Comparison of ENCODE assay signal across 16 cellular contexts in the genomic region with DNA sequence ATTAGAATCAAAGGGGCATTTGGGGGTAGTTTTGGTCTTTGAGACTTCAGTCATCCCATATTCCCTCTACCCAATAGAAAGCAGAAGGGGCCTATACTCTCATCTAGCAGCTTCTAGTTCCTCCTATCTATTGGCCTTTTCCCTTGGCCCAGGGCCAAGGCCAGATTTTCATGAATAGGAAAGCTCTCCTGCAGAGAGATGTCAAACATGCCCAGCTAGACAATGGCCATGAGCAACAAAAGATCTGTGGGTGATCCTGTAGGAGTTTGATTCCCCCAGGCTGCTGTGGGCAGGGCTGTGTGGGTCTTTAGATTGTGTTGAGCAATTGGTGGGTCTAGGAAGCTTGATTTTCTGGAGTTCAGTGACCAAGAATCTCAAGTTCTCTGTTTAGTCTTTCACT. TPM values are rescaled to one million over a fixed set of nuclear protein-coding genes. Genes with fewer than 3 reads are reported as not detected.
A peak's percentile ranks its signal among the peaks of the same experiment; 100 is the strongest.
DNase-seq lines count a peak whose midpoint lies in the region; ATAC-seq and TF ChIP-seq lines count a peak whose summit lies in the region.
"Had no signal": no experiment of that assay in that cellular context is flagged by ENCODE, and none has a peak within 500 bp of the region (broad histone marks: within the 10 kb centered on the region; RNA-seq: fewer than 3 reads in every experiment).

No MANE protein-coding gene starts in this region.

- POLR2A ChIA-PET in WTC11 (lab: Charles Lee), result no interaction called here
- POLR2A ChIA-PET in activated CD8-positive, alpha-beta T cell treated with anti-CD3 and anti-CD28 coated beads, Interleukin-2, amount 10 ng/mL, durations not matched to agents 7 days and 5 days (lab: Charles Lee), result no interaction called here

- peaks cover 46% of the 10 kb centered on the region for H3K4me1 Mint-ChIP-seq in WTC11
- H3K4me1 Mint-ChIP-seq in activated CD8-positive, alpha-beta T cell treated with anti-CD3 and anti-CD28 coated beads, Interleukin-2, amount 10 ng/mL, durations not matched to agents 7 days and 5 days (ENCODE audit: low read depth), result peaks cover 7% of the 10 kb centered on the region

- H3K4me3 Mint-ChIP-seq in WTC11, result no peak overlapping the region
- no peak overlapping the region for H3K4me3 Mint-ChIP-seq in activated CD8-positive, alpha-beta T cell treated with anti-CD3 and anti-CD28 coated beads, Interleukin-2, amount 10 ng/mL, durations not matched to agents 7 days and 5 days
- H3K4me3 Mint-ChIP-seq: CD8-positive, alpha-beta memory T cell had no signal

- ATAC-seq in WTC11, result peak; percentile 20
- no peak for ATAC-seq in activated CD8-positive, alpha-beta T cell treated with anti-CD3 and anti-CD28 coated beads, Interleukin-2, amount 10 ng/mL, durations not matched to agents 7 days and 5 days

- H3K9me3 Mint-ChIP-seq in WTC11, result no peaks in the 10 kb centered on the region
- H3K9me3 Mint-ChIP-seq in activated CD8-positive, alpha-beta T cell treated with anti-CD3 and anti-CD28 coated beads, Interleukin-2, amount 10 ng/mL, durations not matched to agents 7 days and 5 days (ENCODE audit: insufficient read depth), result no peaks in the 10 kb centered on the region

- no peak overlapping the region for H3K27ac Mint-ChIP-seq in WTC11
- no peak overlapping the region for H3K27ac Mint-ChIP-seq in activated CD8-positive, alpha-beta T cell treated with anti-CD3 and anti-CD28 coated beads, Interleukin-2, amount 10 ng/mL, durations not matched to agents 7 days and 5 days
- H3K27ac Mint-ChIP-seq: CD8-positive, alpha-beta memory T cell had no signal

- H3K27me3 Mint-ChIP-seq in WTC11 (ENCODE audit: low read depth), result peaks cover 70% of the 10 kb centered on the region
- H3K27me3 Mint-ChIP-seq in activated CD8-positive, alpha-beta T cell treated with anti-CD3 and anti-CD28 coated beads, Interleukin-2, amount 10 ng/mL, durations not matched to agents 7 days and 5 days (ENCODE audit: low read depth), result peaks cover 54% of the 10 kb centered on the region

- CTCF ChIA-PET in WTC11 (lab: Charles Lee), result interaction anchor here (0.7 to 4.7 kb wide), 9 partner anchors 39 to 762 kb away, joined by 3 to 26 read pairs (median 3); partner anchors contain the start of gene ENOSF1
- CTCF ChIA-PET in activated CD8-positive, alpha-beta T cell treated with anti-CD3 and anti-CD28 coated beads, Interleukin-2, amount 10 ng/mL, durations not matched to agents 7 days and 5 days (lab: Charles Lee), result interaction anchor here (1.6 kb wide), 1 partner anchor 60 kb away, joined by 6 read pairs; no protein-coding TSS in a partner anchor

- no peaks in the 10 kb centered on the region; the same call in 1 of the 2 replicates for H3K36me3 Mint-ChIP-seq in WTC11
- no peaks in the 10 kb centered on the region for H3K36me3 Mint-ChIP-seq in activated CD8-positive, alpha-beta T cell treated with anti-CD3 and anti-CD28 coated beads, Interleukin-2, amount 10 ng/mL, durations not matched to agents 7 days and 5 days (ENCODE audit: low read depth)
- H3K36me3 Mint-ChIP-seq: CD8-positive, alpha-beta memory T cell had no signal

- no peak for TF ChIP-seq CTCF in WTC11 (IDR thresholded peaks at IDR 0.05)

- peaks cover 48% of the 10 kb centered on the region for H3K27me3 ChIP-seq in H7 (ENCODE audit: control insufficient read depth, insufficient read depth, low read length)

- DNase-seq in COR-L47 (lab: John Stamatoyannopoulos, UW), result peak; percentile 68
- DNase-seq in H7, result peak; percentile 59
- peak; percentile 89 for DNase-seq in NCI-H345 (lab: John Stamatoyannopoulos, UW)
- no peak for DNase-seq in WTC11 (ENCODE audit: low spot score)
- DNase-seq in activated T-cell treated with anti-CD3 and anti-CD28 coated beads for 4 hours, result no peak
- DNase-seq in HK-2 (ENCODE audit: unreplicated experiment), result no peak
- no peak for DNase-seq in activated CD8-positive, alpha-beta T cell treated with anti-CD3 and anti-CD28 coated beads, Interleukin-2, amount 10 ng/mL, durations not matched to agents 7 days and 5 days
- DNase-seq: CD8-positive, alpha-beta memory T cell; GDM1; HCEC 1CT; MV-4-11; NCI-H1694; NCI-H526 treated with DMSO at 0.1 percent for 48 hours; RPMI8226 had no signal

- H3K36me3 ChIP-seq in H7 (replicated peaks; ENCODE audit: control insufficient read depth, insufficient read depth, low read length), result no peaks in the 10 kb centered on the region

- no peak overlapping the region for H3K4me3 ChIP-seq in H7 (ENCODE audit: insufficient read depth, low read depth, low read length)

TF ChIP-seq in WTC11, 78 proteins besides CTCF, POLR2A, EP300 and RAD21:
- TF ChIP-seq ATF1 (CRISPR knock-in tag; IDR thresholded peaks at IDR 0.05) (no peak), ZNF416 (CRISPR knock-in tag; IDR thresholded peaks at IDR 0.05) (no peak), OVOL2 (CRISPR knock-in tag; IDR thresholded peaks at IDR 0.05; ENCODE audit: borderline replicate concordance) (no peak), HMGXB4 (CRISPR knock-in tag; IDR thresholded peaks at IDR 0.05) (no peak), ZNF423 (CRISPR knock-in tag; IDR thresholded peaks at IDR 0.05) (no peak), PRRX2 (CRISPR knock-in tag; IDR thresholded peaks at IDR 0.05) (no peak), TP53 (CRISPR knock-in tag; IDR thresholded peaks at IDR 0.05) (no peak), PREB (CRISPR knock-in tag; IDR thresholded peaks at IDR 0.05; ENCODE audit: borderline replicate concordance) (no peak), SP1 (CRISPR knock-in tag; conservative IDR thresholded peaks at IDR 0.05) (no peak), ZSCAN18 (CRISPR knock-in tag; IDR thresholded peaks at IDR 0.05) (no peak), SOX15 (CRISPR knock-in tag; IDR thresholded peaks at IDR 0.05) (no peak), FOXK1 (CRISPR knock-in tag; IDR thresholded peaks at IDR 0.05) (no peak), TEAD1 (CRISPR knock-in tag; IDR thresholded peaks at IDR 0.05) (no peak), FOXJ3 (CRISPR knock-in tag; IDR thresholded peaks at IDR 0.05; ENCODE audit: borderline replicate concordance) (no peak)
- TF ChIP-seq, protein P1, sequence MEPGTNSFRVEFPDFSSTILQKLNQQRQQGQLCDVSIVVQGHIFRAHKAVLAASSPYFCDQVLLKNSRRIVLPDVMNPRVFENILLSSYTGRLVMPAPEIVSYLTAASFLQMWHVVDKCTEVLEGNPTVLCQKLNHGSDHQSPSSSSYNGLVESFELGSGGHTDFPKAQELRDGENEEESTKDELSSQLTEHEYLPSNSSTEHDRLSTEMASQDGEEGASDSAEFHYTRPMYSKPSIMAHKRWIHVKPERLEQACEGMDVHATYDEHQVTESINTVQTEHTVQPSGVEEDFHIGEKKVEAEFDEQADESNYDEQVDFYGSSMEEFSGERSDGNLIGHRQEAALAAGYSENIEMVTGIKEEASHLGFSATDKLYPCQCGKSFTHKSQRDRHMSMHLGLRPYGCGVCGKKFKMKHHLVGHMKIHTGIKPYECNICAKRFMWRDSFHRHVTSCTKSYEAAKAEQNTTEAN (CRISPR knock-in tag; IDR thresholded peaks at IDR 0.05), result no peak

RNA-seq across cellular contexts. Expression of gene ADCYAP1, which starts 2.9 kb away (rescaled TPM):
- not detected in 2 replicates for total RNA-seq in H7 (2014; rRNA removed; shearing (Covaris generic))
- total RNA-seq in WTC11 (2021), result not detected in 3 replicates
- not detected for total RNA-seq in activated CD8-positive, alpha-beta T cell treated with anti-CD3 and anti-CD28 coated beads, Interleukin-2, amount 10 ng/mL, durations not matched to agents 7 days and 5 days
- total RNA-seq: CD8-positive, alpha-beta memory T cell; HT-29; SK-MEL-5 had no signal

Comparison
In these comparisons a context has a peak if more than half of its experiments do, and no peak if none do; other contexts are left out.
1. DNase-seq: peak in COR-L47 (single experiment), H7 (single experiment) and NCI-H345 (single experiment); none in WTC11 (single experiment), activated T-cell treated with anti-CD3 and anti-CD28 coated beads for 4 hours (single experiment), HK-2 (single experiment) and activated CD8-positive, alpha-beta T cell treated with anti-CD3 and anti-CD28 coated beads, Interleukin-2, amount 10 ng/mL, durations not matched to agents 7 days and 5 days (single experiment).